ENCODE assay signal across 2 cellular contexts in genomic region chr6:138103876-138104275, GRCh38.
TF ChIP-seq lines count a peak whose summit lies in the region.

No MANE protein-coding gene starts in this region.

TF ChIP-seq in A549, 52 proteins besides CTCF, POLR2A, EP300 and RAD21:
- TF ChIP-seq RFX5 (IDR thresholded peaks at IDR 0.05) (no peak), JUNB (IDR thresholded peaks at IDR 0.05) (no peak), HDAC2 (IDR thresholded peaks at IDR 0.05) (no peak), KDM1A (IDR thresholded peaks at IDR 0.05; ENCODE audit: low read depth) (no peak), HES2 (IDR thresholded peaks at IDR 0.05) (no peak), ZNF302 (CRISPR knock-in tag; IDR thresholded peaks at IDR 0.05) (no peak), PHF8 (IDR thresholded peaks at IDR 0.05; ENCODE audit: borderline replicate concordance, low read depth) (no peak), NFE2L2 (conservative IDR thresholded peaks at IDR 0.05; ENCODE audit: low read length) (no peak), NR3C1 (IDR thresholded peaks at IDR 0.05) (no peak), ZFP36 (IDR thresholded peaks at IDR 0.05; ENCODE audit: borderline replicate concordance, partially characterized antibody) (no peak), RARB (CRISPR knock-in tag; IDR thresholded peaks at IDR 0.05) (no peak), SREBF2 (IDR thresholded peaks at IDR 0.05) (no peak), MAZ (IDR thresholded peaks at IDR 0.05; ENCODE audit: borderline replicate concordance, low read depth, low read length) (no peak)

TF ChIP-seq in GM23338, 12 proteins besides CTCF, POLR2A, EP300 and RAD21:
- TF ChIP-seq EZH2 (IDR thresholded peaks at IDR 0.05; ENCODE audit: low read depth, unreplicated experiment): no peak
TF ChIP-seq in GM23338: peak in this region for 0.
